ENCODE assay signal across 8 cellular contexts in genomic region chr14:75001899-75002298, GRCh38. TPM values are rescaled to one million over a fixed set of nuclear protein-coding genes. Genes with fewer than 3 reads are reported as not detected.
DNase-seq lines count a peak whose midpoint lies in the region; ATAC-seq and TF ChIP-seq lines count a peak whose summit lies in the region.

No MANE protein-coding gene starts in this region.

- H2AK5ac ChIP-seq in H9 (ENCODE audit: insufficient read length, low read length), result no peak overlapping the region

- intact Hi-C loops in activated B cell treated with CpG ODN at 0.5 μM for 24 hours (cut with micrococcal nuclease), result loop anchor here (1.0 to 5.0 kb wide), 11 partner anchors 40 to 1150 kb away; partner anchors contain the start of genes AREL1, DLST, ERG28 and FCF1
- intact Hi-C loops in right cardiac atrium (cut with DNase I), result loop anchor here in 2 of 4 donors (10.0 kb wide), 2 partner anchors 57 to 63 kb away; partner anchors contain the start of genes ACYP1 (in 1 of the 2) and ZC2HC1C (in 1 of the 2)

- peak overlapping the region; percentile 98 for H3K4me3 Mint-ChIP-seq in H9
- H3K4me3 Mint-ChIP-seq in activated B cell treated with CpG ODN at 0.5 μM for 24 hours, result peak overlapping the region; percentile 99

- H3K4me1 ChIP-seq in H9 (ENCODE audit: insufficient read depth, low read length), result peaks cover 5% of the 10 kb centered on the region; the same call in 1 of the 2 replicates
- peaks cover 3% of the 10 kb centered on the region for H3K4me1 ChIP-seq in right cardiac atrium (ENCODE audit: control insufficient read depth, insufficient read depth, low read length)

- H3K27ac ChIP-seq in H9 (ENCODE audit: insufficient read length, low read depth, low read length), result no peak overlapping the region
- no peak overlapping the region for H3K27ac ChIP-seq in right cardiac atrium (ENCODE audit: low read length)
- peak overlapping the region in 20 of 21 experiments; percentile 66 to 93 (median 88) for H3K27ac ChIP-seq in skin epidermis

- H3K27me3 ChIP-seq in H9 (ENCODE audit: insufficient read depth, low read length) (no peaks in the 10 kb centered on the region), right cardiac atrium (ENCODE audit: control insufficient read depth, insufficient read depth) (no peaks in the 10 kb centered on the region)

- POLR2A ChIA-PET in activated B cell treated with CpG ODN at 0.5 μM for 24 hours (lab: Charles Lee), result interaction anchor here (0.6 kb wide), 1 partner anchor 125 kb away, joined by 3 read pairs; the partner anchor contains the start of gene NEK9

- peak overlapping the region; percentile 61 for H3K4me2 ChIP-seq in H9 (ENCODE audit: insufficient read depth, insufficient read length, low read length)

- peak overlapping the region in 1 of 3 experiments; percentile 86; a peak in 1 of 7 replicates for H3K27ac Mint-ChIP-seq in H9
- H3K27ac Mint-ChIP-seq in activated B cell treated with CpG ODN at 0.5 μM for 24 hours, result peak overlapping the region; percentile 96

- H3K9ac ChIP-seq in H9 (ENCODE audit: extremely low read depth, insufficient read length, low read length), result no peak overlapping the region

- no CpG with 5 or more reads among the region's 1 CpG for WGBS in H9 (ENCODE audit: extremely low coverage, insufficient read length, low lambda C conversion rate)
- WGBS in right cardiac atrium, result 99% methylated on average over 1 of the region's 1 CpG

- no peak overlapping the region for H3K14ac ChIP-seq in H9 (ENCODE audit: insufficient read depth, low read length)

- H3K79me2 ChIP-seq in H9 (ENCODE audit: insufficient read depth, low read length), result peaks cover 6% of the 10 kb centered on the region; the same call in 1 of the 2 replicates

- H4K20me1 ChIP-seq in H9 (ENCODE audit: control insufficient read depth, insufficient read depth, insufficient read length), result no peaks in the 10 kb centered on the region

- DNase-seq in H9 (no peak), activated B cell treated with CpG ODN at 0.5 μM for 24 hours (no peak), right cardiac atrium (no peak), retina (no peak)

- ATAC-seq in activated B cell treated with CpG ODN at 0.5 μM for 24 hours (ENCODE audit: low read depth) (no peak), right cardiac atrium (no peak), HG03039 (IDR thresholded peaks at IDR 0.05; ENCODE audit: unreplicated experiment) (no peak), HG02852 (IDR thresholded peaks at IDR 0.05; ENCODE audit: unreplicated experiment) (no peak), HG03135 (IDR thresholded peaks at IDR 0.05; ENCODE audit: unreplicated experiment) (no peak)

- no peak overlapping the region for H3K18ac ChIP-seq in H9 (ENCODE audit: insufficient read length, low read depth, low read length)

- no peak overlapping the region for H2BK12ac ChIP-seq in H9 (ENCODE audit: insufficient read length, low read depth, low read length)

- H3K36me3 Mint-ChIP-seq in H9 (ENCODE audit: insufficient read depth in 1 of 3, low read depth in 3 of 3), result peaks cover 0 to 34% (median 26%) of the 10 kb centered on the region in 3 experiments; a peak in 6 of 7 replicates
- peaks cover 33% of the 10 kb centered on the region for H3K36me3 Mint-ChIP-seq in activated B cell treated with CpG ODN at 0.5 μM for 24 hours (ENCODE audit: low read depth)

- H2BK5ac ChIP-seq in H9 (ENCODE audit: insufficient read length, low read length), result no peak overlapping the region

- H3K4me3 ChIP-seq in right cardiac atrium (ENCODE audit: low read length) (peak overlapping the region; percentile 86), skin epidermis (peak overlapping the region; percentile 71 to 95 (median 88))

- H3K4me1 Mint-ChIP-seq in H9 (peaks cover 12 to 15% of the 10 kb centered on the region in 2 experiments), activated B cell treated with CpG ODN at 0.5 μM for 24 hours (peaks cover 25% of the 10 kb centered on the region)

- peak overlapping the region; percentile 1 for H2AFZ ChIP-seq in H9 (ENCODE audit: low read length)

- H3T11ph ChIP-seq in H9 (ENCODE audit: low read length), result no peak overlapping the region

- peaks cover 12% of the 10 kb centered on the region for H3K23me2 ChIP-seq in H9 (ENCODE audit: insufficient read length, low read depth, low read length, poor library complexity, severe bottlenecking)

- TF ChIP-seq CTCF in H9 (conservative IDR thresholded peaks at IDR 0.05), result no peak
- no peak for TF ChIP-seq CTCF in activated B cell treated with CpG ODN at 0.5 μM for 24 hours (IDR thresholded peaks at IDR 0.05)

- no peak overlapping the region for H3K56ac ChIP-seq in H9 (ENCODE audit: insufficient read length, low read depth, low read length)

- H3K4ac ChIP-seq in H9 (ENCODE audit: low read depth, low read length), result no peak overlapping the region

- H3K27me3 Mint-ChIP-seq in H9 (ENCODE audit: low read depth), result no peaks in the 10 kb centered on the region
- no peaks in the 10 kb centered on the region for H3K27me3 Mint-ChIP-seq in activated B cell treated with CpG ODN at 0.5 μM for 24 hours

- H2BK120ac ChIP-seq in H9 (ENCODE audit: low read depth, low read length, poor library complexity, severe bottlenecking), result no peak overlapping the region

- H3K9me3 Mint-ChIP-seq in H9, result peaks cover 3 to 4% of the 10 kb centered on the region in 2 experiments; a peak in 1 of 5 replicates
- no peaks in the 10 kb centered on the region for H3K9me3 Mint-ChIP-seq in activated B cell treated with CpG ODN at 0.5 μM for 24 hours

- CTCF ChIA-PET in activated B cell treated with CpG ODN at 0.5 μM for 24 hours (lab: Charles Lee), result interaction anchor here (2.9 kb wide), 1 partner anchor 141 kb away, joined by 9 read pairs; no protein-coding TSS in a partner anchor

- no peak overlapping the region for H2BK15ac ChIP-seq in H9 (ENCODE audit: low read depth, low read length)

- H3K23ac ChIP-seq in H9 (ENCODE audit: insufficient read length, low read depth, low read length), result no peak overlapping the region

- no peak overlapping the region for H4K5ac ChIP-seq in H9 (ENCODE audit: insufficient read length, low read depth, low read length)

- H4K91ac ChIP-seq in H9 (ENCODE audit: insufficient read length, low read depth, low read length), result no peak overlapping the region

- H2BK20ac ChIP-seq in H9 (ENCODE audit: low read depth, low read length, poor library complexity, severe bottlenecking), result no peak overlapping the region

- H3K79me1 ChIP-seq in H9 (ENCODE audit: insufficient read depth, low read depth, low read length, poor library complexity, severe bottlenecking), result peaks cover 7% of the 10 kb centered on the region

- H4K8ac ChIP-seq in H9 (replicated peaks; ENCODE audit: insufficient read length, low read depth, low read length), result no peak overlapping the region

- no peaks in the 10 kb centered on the region for H3K9me3 ChIP-seq in H9 (ENCODE audit: control insufficient read depth, low read depth, low read length)
- H3K9me3 ChIP-seq in right cardiac atrium (ENCODE audit: control insufficient read depth, low read length), result no peaks in the 10 kb centered on the region

RNA-seq across cellular contexts. Expression of gene EIF2B2, which starts 0.8 kb away (rescaled TPM):
- 48.3 and 53.4 TPM in 2 replicates for total RNA-seq in H9 (2021)
- 36.6 and 37.2 TPM in 2 replicates for total RNA-seq in activated B cell treated with CpG ODN at 0.5 μM for 24 hours
- total RNA-seq in right cardiac atrium, result 10 to 100 TPM; 29.4 to 39.9 (median 35.9) TPM
- polyA plus RNA-seq in right cardiac atrium, result 25.9 TPM

RNA-seq across cellular contexts. Expression of gene PGF, which starts 46.5 kb away (rescaled TPM):
- total RNA-seq in H9 (2021) (2.3 and 2.8 TPM in 2 replicates), activated B cell treated with CpG ODN at 0.5 μM for 24 hours (not detected in 2 replicates), right cardiac atrium (1 to 10 TPM; 2.9 to 5.9 (median 4.1) TPM)
- polyA plus RNA-seq in right cardiac atrium, result 4.3 TPM

RNA-seq across cellular contexts. Expression of gene MLH3, which starts 49.4 kb away (rescaled TPM):
- total RNA-seq in H9 (2021) (21.0 and 23.0 TPM in 2 replicates), activated B cell treated with CpG ODN at 0.5 μM for 24 hours (20.0 and 21.7 TPM in 2 replicates), right cardiac atrium (10 to 100 TPM; 23.2 to 27.7 (median 25.1) TPM)
- polyA plus RNA-seq in right cardiac atrium, result 12.5 TPM

Comparison
In these comparisons a context has a peak if more than half of its experiments do, and no peak if none do; other contexts are left out.
1. H3K27ac ChIP-seq: peak in skin epidermis (20 of 21); none in H9 (single experiment) and right cardiac atrium (single experiment).